Comparison of ENCODE assay signal across 1 cellular context in the genomic region with DNA sequence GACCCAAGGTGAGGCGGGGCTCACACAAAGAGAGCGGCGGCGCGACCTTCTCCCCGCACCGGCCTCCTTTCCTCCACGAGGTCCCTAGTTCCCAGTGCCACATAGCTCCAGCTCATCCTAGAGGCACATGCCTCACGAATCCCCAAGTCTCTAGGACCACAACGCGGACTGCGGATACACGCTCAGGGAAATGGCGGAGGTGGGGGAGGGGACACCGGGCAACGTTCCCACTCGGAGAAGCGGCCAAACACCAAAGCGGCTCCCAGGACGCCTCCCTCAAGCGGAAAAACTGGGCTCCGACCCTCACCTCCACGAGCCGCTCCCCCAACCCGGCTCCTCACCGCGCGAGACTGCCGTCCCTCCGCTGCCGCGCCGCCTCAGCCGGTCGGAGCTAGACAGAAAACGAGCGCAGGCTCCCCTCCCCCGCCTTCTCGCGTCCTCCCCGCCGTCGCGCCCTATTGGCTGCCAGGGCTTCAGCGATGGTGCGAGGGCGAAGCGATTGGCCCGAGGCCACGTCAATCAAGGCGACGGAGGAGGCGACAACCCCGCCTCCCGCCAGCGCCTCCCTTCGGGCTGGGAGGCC.
TF ChIP-seq lines count a peak whose summit lies in the region.

A gene (minus strand): TSS at position 404 of the 583 bp plus-strand sequence. CDS start 1,963 bp downstream, outside the sequence.

TF ChIP-seq in GM12878, 131 proteins besides CTCF, POLR2A, EP300 and RAD21 (continued from another document and continues in another):
- TF ChIP-seq, protein P1, sequence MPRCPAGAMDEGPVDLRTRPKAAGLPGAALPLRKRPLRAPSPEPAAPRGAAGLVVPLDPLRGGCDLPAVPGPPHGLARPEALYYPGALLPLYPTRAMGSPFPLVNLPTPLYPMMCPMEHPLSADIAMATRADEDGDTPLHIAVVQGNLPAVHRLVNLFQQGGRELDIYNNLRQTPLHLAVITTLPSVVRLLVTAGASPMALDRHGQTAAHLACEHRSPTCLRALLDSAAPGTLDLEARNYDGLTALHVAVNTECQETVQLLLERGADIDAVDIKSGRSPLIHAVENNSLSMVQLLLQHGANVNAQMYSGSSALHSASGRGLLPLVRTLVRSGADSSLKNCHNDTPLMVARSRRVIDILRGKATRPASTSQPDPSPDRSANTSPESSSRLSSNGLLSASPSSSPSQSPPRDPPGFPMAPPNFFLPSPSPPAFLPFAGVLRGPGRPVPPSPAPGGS (IDR thresholded peaks at IDR 0.05; ENCODE audit: borderline replicate concordance, insufficient read depth, low read depth, low read length, poor library complexity, severe bottlenecking), result no peak
- TF ChIP-seq ZNF217 (IDR thresholded peaks at IDR 0.05) (no peak), CBX3 (IDR thresholded peaks at IDR 0.05; ENCODE audit: borderline replicate concordance, low read depth) (no peak), ZNF384 (IDR thresholded peaks at IDR 0.05; ENCODE audit: borderline replicate concordance, low read depth, low read length) (no peak), HDAC2 (IDR thresholded peaks at IDR 0.05) (no peak), YBX1 (IDR thresholded peaks at IDR 0.05) (no peak), SPI1 (IDR thresholded peaks at IDR 0.05; ENCODE audit: borderline replicate concordance, insufficient read depth, low read depth, low read length) (no peak), POLR2AphosphoS2 (IDR thresholded peaks at IDR 0.05; ENCODE audit: low read depth, low read length) (no peak), JUNB (IDR thresholded peaks at IDR 0.05) (no peak), NFXL1 (IDR thresholded peaks at IDR 0.05; ENCODE audit: borderline replicate concordance) (no peak), CHD2 (IDR thresholded peaks at IDR 0.05; ENCODE audit: borderline replicate concordance, low read depth, low read length) (peak; percentile 86), IKZF2 (IDR thresholded peaks at IDR 0.05) (no peak), PAX8 (IDR thresholded peaks at IDR 0.05) (no peak), RB1 (IDR thresholded peaks at IDR 0.05; ENCODE audit: borderline replicate concordance) (no peak), RUNX3 (IDR thresholded peaks at IDR 0.05; ENCODE audit: low read length) (no peak; the same call in 1 of the 2 replicates), BRCA1 (IDR thresholded peaks at IDR 0.05; ENCODE audit: low read depth, low read length) (no peak; the same call in 1 of the 2 replicates), FOXM1 (IDR thresholded peaks at IDR 0.05; ENCODE audit: low read depth, low read length) (0 out of 2 replicates have a peak, but pooled peaks have one; percentile 9), CHD4 (IDR thresholded peaks at IDR 0.05) (no peak), JUND (IDR thresholded peaks at IDR 0.05; ENCODE audit: low read depth, low read length) (0 out of 2 replicates have a peak, but pooled peaks have one; percentile 11), CREB1 (IDR thresholded peaks at IDR 0.05; ENCODE audit: low read depth) (peak; percentile 92), ZSCAN29 (IDR thresholded peaks at IDR 0.05) (no peak), TCF3 (IDR thresholded peaks at IDR 0.05; ENCODE audit: borderline replicate concordance, insufficient read depth, low read depth, low read length) (peak; percentile 64; the same call in 1 of the 2 replicates), SMAD1 (IDR thresholded peaks at IDR 0.05; ENCODE audit: low read depth, partially characterized antibody) (no peak), IKZF1 (conservative IDR thresholded peaks at IDR 0.05) (0 out of 2 replicates have a peak, but pooled peaks have one; percentile 35), NR2C1 (IDR thresholded peaks at IDR 0.05) (no peak), ZZZ3 (IDR thresholded peaks at IDR 0.05; ENCODE audit: control insufficient read depth, insufficient read length, low read depth) (no peak), SIX5 (IDR thresholded peaks at IDR 0.05; ENCODE audit: low read depth, low read length, severe bottlenecking) (no peak), ZNF207 (IDR thresholded peaks at IDR 0.05; ENCODE audit: borderline replicate concordance) (no peak), TCF7 (IDR thresholded peaks at IDR 0.05; ENCODE audit: borderline replicate concordance) (no peak), RELA (IDR thresholded peaks at IDR 0.05; ENCODE audit: borderline replicate concordance, partially characterized antibody) (no peak), STAT3 (IDR thresholded peaks at IDR 0.05; ENCODE audit: low read depth, low read length) (no peak), EGR1 (IDR thresholded peaks at IDR 0.05; ENCODE audit: borderline replicate concordance in 1 of 2, low read depth in 2 of 2, low read length in 2 of 2) (peak in 1 of 2 experiments; percentile 69; a peak in 2 of 3 replicates), RAD51 (IDR thresholded peaks at IDR 0.05) (no peak), ASH2L (IDR thresholded peaks at IDR 0.05; ENCODE audit: borderline replicate concordance, low read depth) (no peak), ZNF622 (IDR thresholded peaks at IDR 0.05) (no peak), MXI1 (IDR thresholded peaks at IDR 0.05; ENCODE audit: low read depth, low read length) (no peak)
- TF ChIP-seq, protein P2, sequence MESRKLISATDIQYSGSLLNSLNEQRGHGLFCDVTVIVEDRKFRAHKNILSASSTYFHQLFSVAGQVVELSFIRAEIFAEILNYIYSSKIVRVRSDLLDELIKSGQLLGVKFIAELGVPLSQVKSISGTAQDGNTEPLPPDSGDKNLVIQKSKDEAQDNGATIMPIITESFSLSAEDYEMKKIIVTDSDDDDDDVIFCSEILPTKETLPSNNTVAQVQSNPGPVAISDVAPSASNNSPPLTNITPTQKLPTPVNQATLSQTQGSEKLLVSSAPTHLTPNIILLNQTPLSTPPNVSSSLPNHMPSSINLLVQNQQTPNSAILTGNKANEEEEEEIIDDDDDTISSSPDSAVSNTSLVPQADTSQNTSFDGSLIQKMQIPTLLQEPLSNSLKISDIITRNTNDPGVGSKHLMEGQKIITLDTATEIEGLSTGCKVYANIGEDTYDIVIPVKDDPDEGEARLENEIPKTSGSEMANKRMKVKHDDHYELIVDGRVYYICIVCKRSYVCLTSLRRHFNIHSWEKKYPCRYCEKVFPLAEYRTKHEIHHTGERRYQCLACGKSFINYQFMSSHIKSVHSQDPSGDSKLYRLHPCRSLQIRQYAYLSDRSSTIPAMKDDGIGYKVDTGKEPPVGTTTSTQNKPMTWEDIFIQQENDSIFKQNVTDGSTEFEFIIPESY (IDR thresholded peaks at IDR 0.05), result no peak
- TF ChIP-seq, protein P3, sequence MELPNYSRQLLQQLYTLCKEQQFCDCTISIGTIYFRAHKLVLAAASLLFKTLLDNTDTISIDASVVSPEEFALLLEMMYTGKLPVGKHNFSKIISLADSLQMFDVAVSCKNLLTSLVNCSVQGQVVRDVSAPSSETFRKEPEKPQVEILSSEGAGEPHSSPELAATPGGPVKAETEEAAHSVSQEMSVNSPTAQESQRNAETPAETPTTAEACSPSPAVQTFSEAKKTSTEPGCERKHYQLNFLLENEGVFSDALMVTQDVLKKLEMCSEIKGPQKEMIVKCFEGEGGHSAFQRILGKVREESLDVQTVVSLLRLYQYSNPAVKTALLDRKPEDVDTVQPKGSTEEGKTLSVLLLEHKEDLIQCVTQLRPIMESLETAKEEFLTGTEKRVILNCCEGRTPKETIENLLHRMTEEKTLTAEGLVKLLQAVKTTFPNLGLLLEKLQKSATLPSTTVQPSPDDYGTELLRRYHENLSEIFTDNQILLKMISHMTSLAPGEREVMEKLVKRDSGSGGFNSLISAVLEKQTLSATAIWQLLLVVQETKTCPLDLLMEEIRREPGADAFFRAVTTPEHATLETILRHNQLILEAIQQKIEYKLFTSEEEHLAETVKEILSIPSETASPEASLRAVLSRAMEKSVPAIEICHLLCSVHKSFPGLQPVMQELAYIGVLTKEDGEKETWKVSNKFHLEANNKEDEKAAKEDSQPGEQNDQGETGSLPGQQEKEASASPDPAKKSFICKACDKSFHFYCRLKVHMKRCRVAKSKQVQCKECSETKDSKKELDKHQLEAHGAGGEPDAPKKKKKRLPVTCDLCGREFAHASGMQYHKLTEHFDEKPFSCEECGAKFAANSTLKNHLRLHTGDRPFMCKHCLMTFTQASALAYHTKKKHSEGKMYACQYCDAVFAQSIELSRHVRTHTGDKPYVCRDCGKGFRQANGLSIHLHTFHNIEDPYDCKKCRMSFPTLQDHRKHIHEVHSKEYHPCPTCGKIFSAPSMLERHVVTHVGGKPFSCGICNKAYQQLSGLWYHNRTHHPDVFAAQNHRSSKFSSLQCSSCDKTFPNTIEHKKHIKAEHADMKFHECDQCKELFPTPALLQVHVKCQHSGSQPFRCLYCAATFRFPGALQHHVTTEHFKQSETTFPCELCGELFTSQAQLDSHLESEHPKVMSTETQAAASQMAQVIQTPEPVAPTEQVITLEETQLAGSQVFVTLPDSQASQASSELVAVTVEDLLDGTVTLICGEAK (IDR thresholded peaks at IDR 0.05; ENCODE audit: borderline replicate concordance), result no peak
- TF ChIP-seq, protein P4, sequence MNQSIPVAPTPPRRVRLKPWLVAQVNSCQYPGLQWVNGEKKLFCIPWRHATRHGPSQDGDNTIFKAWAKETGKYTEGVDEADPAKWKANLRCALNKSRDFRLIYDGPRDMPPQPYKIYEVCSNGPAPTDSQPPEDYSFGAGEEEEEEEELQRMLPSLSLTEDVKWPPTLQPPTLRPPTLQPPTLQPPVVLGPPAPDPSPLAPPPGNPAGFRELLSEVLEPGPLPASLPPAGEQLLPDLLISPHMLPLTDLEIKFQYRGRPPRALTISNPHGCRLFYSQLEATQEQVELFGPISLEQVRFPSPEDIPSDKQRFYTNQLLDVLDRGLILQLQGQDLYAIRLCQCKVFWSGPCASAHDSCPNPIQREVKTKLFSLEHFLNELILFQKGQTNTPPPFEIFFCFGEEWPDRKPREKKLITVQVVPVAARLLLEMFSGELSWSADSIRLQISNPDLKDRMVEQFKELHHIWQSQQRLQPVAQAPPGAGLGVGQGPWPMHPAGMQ (IDR thresholded peaks at IDR 0.05; ENCODE audit: borderline replicate concordance), result no peak
- TF ChIP-seq, protein P5, sequence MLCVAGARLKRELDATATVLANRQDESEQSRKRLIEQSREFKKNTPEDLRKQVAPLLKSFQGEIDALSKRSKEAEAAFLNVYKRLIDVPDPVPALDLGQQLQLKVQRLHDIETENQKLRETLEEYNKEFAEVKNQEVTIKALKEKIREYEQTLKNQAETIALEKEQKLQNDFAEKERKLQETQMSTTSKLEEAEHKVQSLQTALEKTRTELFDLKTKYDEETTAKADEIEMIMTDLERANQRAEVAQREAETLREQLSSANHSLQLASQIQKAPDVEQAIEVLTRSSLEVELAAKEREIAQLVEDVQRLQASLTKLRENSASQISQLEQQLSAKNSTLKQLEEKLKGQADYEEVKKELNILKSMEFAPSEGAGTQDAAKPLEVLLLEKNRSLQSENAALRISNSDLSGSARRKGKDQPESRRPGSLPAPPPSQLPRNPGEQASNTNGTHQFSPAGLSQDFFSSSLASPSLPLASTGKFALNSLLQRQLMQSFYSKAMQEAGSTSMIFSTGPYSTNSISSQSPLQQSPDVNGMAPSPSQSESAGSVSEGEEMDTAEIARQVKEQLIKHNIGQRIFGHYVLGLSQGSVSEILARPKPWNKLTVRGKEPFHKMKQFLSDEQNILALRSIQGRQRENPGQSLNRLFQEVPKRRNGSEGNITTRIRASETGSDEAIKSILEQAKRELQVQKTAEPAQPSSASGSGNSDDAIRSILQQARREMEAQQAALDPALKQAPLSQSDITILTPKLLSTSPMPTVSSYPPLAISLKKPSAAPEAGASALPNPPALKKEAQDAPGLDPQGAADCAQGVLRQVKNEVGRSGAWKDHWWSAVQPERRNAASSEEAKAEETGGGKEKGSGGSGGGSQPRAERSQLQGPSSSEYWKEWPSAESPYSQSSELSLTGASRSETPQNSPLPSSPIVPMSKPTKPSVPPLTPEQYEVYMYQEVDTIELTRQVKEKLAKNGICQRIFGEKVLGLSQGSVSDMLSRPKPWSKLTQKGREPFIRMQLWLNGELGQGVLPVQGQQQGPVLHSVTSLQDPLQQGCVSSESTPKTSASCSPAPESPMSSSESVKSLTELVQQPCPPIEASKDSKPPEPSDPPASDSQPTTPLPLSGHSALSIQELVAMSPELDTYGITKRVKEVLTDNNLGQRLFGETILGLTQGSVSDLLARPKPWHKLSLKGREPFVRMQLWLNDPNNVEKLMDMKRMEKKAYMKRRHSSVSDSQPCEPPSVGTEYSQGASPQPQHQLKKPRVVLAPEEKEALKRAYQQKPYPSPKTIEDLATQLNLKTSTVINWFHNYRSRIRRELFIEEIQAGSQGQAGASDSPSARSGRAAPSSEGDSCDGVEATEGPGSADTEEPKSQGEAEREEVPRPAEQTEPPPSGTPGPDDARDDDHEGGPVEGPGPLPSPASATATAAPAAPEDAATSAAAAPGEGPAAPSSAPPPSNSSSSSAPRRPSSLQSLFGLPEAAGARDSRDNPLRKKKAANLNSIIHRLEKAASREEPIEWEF (IDR thresholded peaks at IDR 0.05; ENCODE audit: insufficient replicate concordance, low read depth, low read length), result no peak
- TF ChIP-seq, protein P6, sequence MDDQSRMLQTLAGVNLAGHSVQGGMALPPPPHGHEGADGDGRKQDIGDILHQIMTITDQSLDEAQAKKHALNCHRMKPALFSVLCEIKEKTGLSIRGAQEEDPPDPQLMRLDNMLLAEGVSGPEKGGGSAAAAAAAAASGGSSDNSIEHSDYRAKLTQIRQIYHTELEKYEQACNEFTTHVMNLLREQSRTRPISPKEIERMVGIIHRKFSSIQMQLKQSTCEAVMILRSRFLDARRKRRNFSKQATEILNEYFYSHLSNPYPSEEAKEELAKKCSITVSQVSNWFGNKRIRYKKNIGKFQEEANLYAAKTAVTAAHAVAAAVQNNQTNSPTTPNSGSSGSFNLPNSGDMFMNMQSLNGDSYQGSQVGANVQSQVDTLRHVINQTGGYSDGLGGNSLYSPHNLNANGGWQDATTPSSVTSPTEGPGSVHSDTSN (IDR thresholded peaks at IDR 0.05; ENCODE audit: insufficient replicate concordance, low read depth, low read length), result peak; percentile 99
- TF ChIP-seq, protein P7, sequence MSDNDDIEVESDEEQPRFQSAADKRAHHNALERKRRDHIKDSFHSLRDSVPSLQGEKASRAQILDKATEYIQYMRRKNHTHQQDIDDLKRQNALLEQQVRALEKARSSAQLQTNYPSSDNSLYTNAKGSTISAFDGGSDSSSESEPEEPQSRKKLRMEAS (IDR thresholded peaks at IDR 0.05; ENCODE audit: low read depth, low read length), result no peak; the same call in none of the 2 replicates
- TF ChIP-seq, protein P8, sequence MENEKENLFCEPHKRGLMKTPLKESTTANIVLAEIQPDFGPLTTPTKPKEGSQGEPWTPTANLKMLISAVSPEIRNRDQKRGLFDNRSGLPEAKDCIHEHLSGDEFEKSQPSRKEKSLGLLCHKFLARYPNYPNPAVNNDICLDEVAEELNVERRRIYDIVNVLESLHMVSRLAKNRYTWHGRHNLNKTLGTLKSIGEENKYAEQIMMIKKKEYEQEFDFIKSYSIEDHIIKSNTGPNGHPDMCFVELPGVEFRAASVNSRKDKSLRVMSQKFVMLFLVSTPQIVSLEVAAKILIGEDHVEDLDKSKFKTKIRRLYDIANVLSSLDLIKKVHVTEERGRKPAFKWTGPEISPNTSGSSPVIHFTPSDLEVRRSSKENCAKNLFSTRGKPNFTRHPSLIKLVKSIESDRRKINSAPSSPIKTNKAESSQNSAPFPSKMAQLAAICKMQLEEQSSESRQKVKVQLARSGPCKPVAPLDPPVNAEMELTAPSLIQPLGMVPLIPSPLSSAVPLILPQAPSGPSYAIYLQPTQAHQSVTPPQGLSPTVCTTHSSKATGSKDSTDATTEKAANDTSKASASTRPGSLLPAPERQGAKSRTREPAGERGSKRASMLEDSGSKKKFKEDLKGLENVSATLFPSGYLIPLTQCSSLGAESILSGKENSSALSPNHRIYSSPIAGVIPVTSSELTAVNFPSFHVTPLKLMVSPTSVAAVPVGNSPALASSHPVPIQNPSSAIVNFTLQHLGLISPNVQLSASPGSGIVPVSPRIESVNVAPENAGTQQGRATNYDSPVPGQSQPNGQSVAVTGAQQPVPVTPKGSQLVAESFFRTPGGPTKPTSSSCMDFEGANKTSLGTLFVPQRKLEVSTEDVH (IDR thresholded peaks at IDR 0.05; ENCODE audit: low read depth, partially characterized antibody), result no peak
